ENCODE assay signal across 8 cellular contexts in the genomic region with DNA sequence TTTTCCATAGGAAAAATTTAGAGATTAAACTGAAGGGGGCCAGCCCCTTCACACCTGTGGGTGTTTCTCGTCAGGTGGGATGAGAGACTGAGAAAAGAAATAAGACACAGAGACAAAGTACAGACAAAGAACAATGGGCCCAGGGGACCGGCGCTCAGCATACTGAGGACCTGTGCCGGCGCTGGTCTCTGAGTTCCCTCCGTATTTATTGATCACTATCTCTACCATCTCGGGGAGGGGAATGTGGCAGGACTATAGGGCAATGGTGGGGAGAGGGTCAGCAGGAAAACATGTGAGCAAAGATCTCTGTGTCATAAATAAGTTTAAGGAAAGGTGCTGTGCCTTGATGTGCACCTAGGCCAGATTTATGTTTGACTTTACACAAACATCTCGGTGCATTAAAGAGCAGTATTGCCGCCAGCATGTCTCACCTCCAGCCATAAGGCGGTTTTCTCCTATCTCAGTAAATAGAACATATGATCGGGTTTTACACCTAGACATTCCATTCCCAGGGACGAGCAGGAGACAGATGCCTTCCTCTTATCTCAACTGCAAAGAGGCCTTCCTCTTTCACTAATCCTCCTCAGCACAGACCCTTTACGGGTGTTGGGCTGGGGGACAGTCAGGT.
DNase-seq lines count a peak whose midpoint lies in the region; ATAC-seq and TF ChIP-seq lines count a peak whose summit lies in the region.
"Not testable (repeated sequence)": the region's sequence is repeated elsewhere in the genome, so short reads cannot be mapped to it uniquely, and the experiment has no call there.

No MANE protein-coding gene starts in this region.

- H3K27ac ChIP-seq in RWPE1 (peak overlapping the region; percentile 57), hepatocyte (peak overlapping the region; percentile 28)
- H3K27ac ChIP-seq in endodermal cell (ENCODE audit: low read depth, low read length): not testable (repeated sequence)

- not testable (repeated sequence) for TF ChIP-seq CTCF in Caco-2 (IDR thresholded peaks at IDR 0.05; ENCODE audit: insufficient read depth in 1 of 2, low read depth in 1 of 2, low read length in 1 of 2, severe bottlenecking in 1 of 2, unreplicated experiment in 1 of 2); RWPE1 (conservative IDR thresholded peaks at IDR 0.05; ENCODE audit: low read depth); endodermal cell (conservative IDR thresholded peaks at IDR 0.05); hepatocyte (IDR thresholded peaks at IDR 0.05; ENCODE audit: poor library complexity); nephron progenitor cell (IDR thresholded peaks at IDR 0.05); progenitor cell of endocrine pancreas (IDR thresholded peaks at IDR 0.05; ENCODE audit: unreplicated experiment)

- peaks cover 34% of the 10 kb centered on the region for H3K36me3 Mint-ChIP-seq in Caco-2 (ENCODE audit: insufficient read depth, unreplicated experiment)
- not testable (repeated sequence) for H3K36me3 Mint-ChIP-seq in endodermal cell (ENCODE audit: low read depth); nephron progenitor cell (ENCODE audit: low read depth); progenitor cell of endocrine pancreas (ENCODE audit: insufficient read depth)

- peak overlapping the region; percentile 18 for H3K4me3 Mint-ChIP-seq in Caco-2 (ENCODE audit: unreplicated experiment)
- H3K4me3 Mint-ChIP-seq in endodermal cell; nephron progenitor cell; progenitor cell of endocrine pancreas (ENCODE audit: low read depth): not testable (repeated sequence)

- H3K4me3 ChIP-seq in Caco-2 (ENCODE audit: low read depth, low read length); endodermal cell (ENCODE audit: low read length); hepatocyte: not testable (repeated sequence)

- H3K4me1 ChIP-seq in Caco-2: peaks cover 48% of the 10 kb centered on the region
- H3K4me1 ChIP-seq in endodermal cell (ENCODE audit: control insufficient read depth, insufficient read depth, low read length): not testable (repeated sequence)
- peaks cover 15% of the 10 kb centered on the region for H3K4me1 ChIP-seq in hepatocyte (ENCODE audit: insufficient read depth)

- not testable (repeated sequence) for H3K79me2 ChIP-seq in hepatocyte

- not testable (repeated sequence) for ATAC-seq in Right ventricle myocardium inferior

- H3K9me3 Mint-ChIP-seq in Caco-2 (ENCODE audit: unreplicated experiment) (peaks cover 52% of the 10 kb centered on the region), progenitor cell of endocrine pancreas (ENCODE audit: low read depth) (peaks cover 15% of the 10 kb centered on the region)
- H3K9me3 Mint-ChIP-seq in endodermal cell, nephron progenitor cell: not testable (repeated sequence)

- H3K9ac ChIP-seq in endodermal cell (ENCODE audit: extremely low read depth, low read length, poor library complexity, severe bottlenecking): not testable (repeated sequence)

- peaks cover 12% of the 10 kb centered on the region for H3K9me3 ChIP-seq in Caco-2
- not testable (repeated sequence) for H3K9me3 ChIP-seq in endodermal cell (ENCODE audit: control insufficient read depth, low read length); hepatocyte (ENCODE audit: low read depth)

- H2AFZ ChIP-seq in hepatocyte: not testable (repeated sequence)

- not testable (repeated sequence) for H3K27me3 ChIP-seq in Caco-2 (replicated peaks; ENCODE audit: control insufficient read depth, insufficient read depth, low read length); endodermal cell (ENCODE audit: control insufficient read depth, insufficient read depth, low read length, poor library complexity, severe bottlenecking); hepatocyte

- not testable (repeated sequence) for H3K36me3 ChIP-seq in Caco-2 (ENCODE audit: control insufficient read depth, insufficient read depth, low read length); endodermal cell (ENCODE audit: control insufficient read depth, insufficient read depth, low read length); hepatocyte (replicated peaks; ENCODE audit: insufficient read depth, low read depth)

- peak in 1 of 2 experiments; percentile 90 for DNase-seq in Caco-2
- peak; percentile 20 for DNase-seq in HT-29 (ENCODE audit: low spot score)
- DNase-seq in RWPE1 (ENCODE audit: low spot score); endodermal cell; hepatocyte (ENCODE audit: low spot score); nephron progenitor cell; progenitor cell of endocrine pancreas (ENCODE audit: low spot score, unreplicated experiment): not testable (repeated sequence)
- DNase-seq in Right ventricle myocardium inferior (ENCODE audit: missing footprints): peak; percentile 67

- not testable (repeated sequence) for H3K27me3 Mint-ChIP-seq in Caco-2 (ENCODE audit: insufficient read depth, unreplicated experiment); endodermal cell (ENCODE audit: insufficient read depth); nephron progenitor cell (ENCODE audit: low read depth, poor library complexity); progenitor cell of endocrine pancreas

- H3K4me2 ChIP-seq in hepatocyte: peak overlapping the region; percentile 18

- CTCF ChIA-PET in Caco-2 (lab: Charles Lee); RWPE1 (lab: Yijun Ruan, JAX): not testable (repeated sequence)

- H3K4me1 Mint-ChIP-seq in Caco-2 (ENCODE audit: low read depth, unreplicated experiment) (peaks cover 69% of the 10 kb centered on the region), endodermal cell (peaks cover 34% of the 10 kb centered on the region), nephron progenitor cell (peaks cover 54% of the 10 kb centered on the region), progenitor cell of endocrine pancreas (ENCODE audit: low read depth) (peaks cover 41% of the 10 kb centered on the region)

- POLR2A ChIA-PET in Caco-2 (lab: Charles Lee); RWPE1 (lab: Yijun Ruan, JAX; ENCODE audit: low non-redundant PET): not testable (repeated sequence)

- BruUV-seq in Caco-2 (replicated peaks; lab: Mats Ljungman, UMichigan): not testable (repeated sequence)

- H4K20me1 ChIP-seq in hepatocyte (ENCODE audit: insufficient read depth, poor library complexity, severe bottlenecking): not testable (repeated sequence)

- 85 to 91% methylated on average over 5 to 13 of the region's 13 CpGs for WGBS in endodermal cell (ENCODE audit: insufficient coverage in 1 of 2, insufficient read length in 1 of 2), 2 experiments
- WGBS in hepatocyte (ENCODE audit: low lambda C conversion rate, missing lambda C conversion rate): 37% methylated on average over 13 of the region's 13 CpGs

- not testable (repeated sequence) for H3K9me2 ChIP-seq in hepatocyte (replicated peaks; ENCODE audit: insufficient read depth)

- intact Hi-C loops in Caco-2 (cut with micrococcal nuclease; ENCODE audit: unreplicated experiment): loop anchor here (1.0 kb wide), 4 partner anchors 17 to 173 kb away; no protein-coding TSS in a partner anchor
- intact Hi-C loops in Right ventricle myocardium inferior (cut with DNase I): not testable (repeated sequence)

- peak overlapping the region; percentile 87 for H3K27ac Mint-ChIP-seq in Caco-2 (ENCODE audit: unreplicated experiment)
- peak overlapping the region; percentile 88 for H3K27ac Mint-ChIP-seq in endodermal cell
- H3K27ac Mint-ChIP-seq in nephron progenitor cell: peak overlapping the region; percentile 96
- H3K27ac Mint-ChIP-seq in progenitor cell of endocrine pancreas: peak overlapping the region; percentile 54
